In genomic region chr1:64624446-64624766, GRCh38 we compare ENCODE assay signal across 10 cellular contexts.
DNase-seq lines count a peak whose midpoint lies in the region; ATAC-seq and TF ChIP-seq lines count a peak whose summit lies in the region.
"Had no signal": no experiment of that assay in that cellular context is flagged by ENCODE, and none has a peak within 500 bp of the region (broad histone marks: within the 10 kb centered on the region; RNA-seq: fewer than 3 reads in every experiment).

No MANE protein-coding gene starts in this region.

- no peak for DNase-seq in activated T-cell treated with anti-CD3 and anti-CD28 coated beads, Interleukin-2, amount 50 U/mL, for 24 hours
- DNase-seq in activated T-cell treated with anti-CD3 and anti-CD28 coated beads, Interleukin-2, amount 50 U/mL, for 1 hour = no peak
- DNase-seq in NCI-H82 treated with DMSO at 0.1 percent for 48 hours (lab: John Stamatoyannopoulos, UW; ENCODE audit: unreplicated experiment) (peak; percentile 36), fibroblast of mammary gland (ENCODE audit: low read depth) (peak; percentile 76), UCSD-AML1 (lab: John Stamatoyannopoulos, UW; ENCODE audit: unreplicated experiment) (no peak)
- peak; percentile 26 for DNase-seq in stimulated activated naive CD8-positive, alpha-beta T cell treated with anti-CD3 and anti-CD28 coated beads, Interleukin-15, Interleukin-2, amounts not matched to agents 100 U/mL and 50 U/mL, for 24 hours
- DNase-seq: central memory CD4-positive, alpha-beta T cell had no signal

- H3K4me3 Mint-ChIP-seq in activated T-cell treated with anti-CD3 and anti-CD28 coated beads, Interleukin-2, amount 50 U/mL, for 24 hours = no peak overlapping the region

- no peak for TF ChIP-seq CTCF in fibroblast of mammary gland (conservative IDR thresholded peaks at IDR 0.05; ENCODE audit: control insufficient read depth, insufficient read depth, low read depth, low read length)

- H3K4me1 Mint-ChIP-seq in activated T-cell treated with anti-CD3 and anti-CD28 coated beads, Interleukin-2, amount 50 U/mL, for 24 hours (ENCODE audit: low read depth) = peaks cover 13% of the 10 kb centered on the region

- peak; percentile 67 for ATAC-seq in stimulated activated naive CD8-positive, alpha-beta T cell treated with anti-CD3 and anti-CD28 coated beads, Interleukin-15, Interleukin-2, amounts not matched to agents 100 U/mL and 50 U/mL, for 24 hours
- ATAC-seq in HG03097 (IDR thresholded peaks at IDR 0.05; ENCODE audit: low FRiP score, unreplicated experiment) (no peak), HG03521 (IDR thresholded peaks at IDR 0.05; ENCODE audit: unreplicated experiment) (no peak)
- ATAC-seq: K562 had no signal

- H3K27ac Mint-ChIP-seq in activated T-cell treated with anti-CD3 and anti-CD28 coated beads, Interleukin-2, amount 50 U/mL, for 24 hours = peak overlapping the region; percentile 26

- no peak overlapping the region for H3K4me3 ChIP-seq in fibroblast of mammary gland (ENCODE audit: control insufficient read depth, low read depth, low read length)
- H3K4me3 ChIP-seq: K562 had no signal

- no peaks in the 10 kb centered on the region for H3K36me3 Mint-ChIP-seq in activated T-cell treated with anti-CD3 and anti-CD28 coated beads, Interleukin-2, amount 50 U/mL, for 24 hours (ENCODE audit: low read depth)

- H3K9me3 Mint-ChIP-seq in activated T-cell treated with anti-CD3 and anti-CD28 coated beads, Interleukin-2, amount 50 U/mL, for 24 hours = no peaks in the 10 kb centered on the region

- no peaks in the 10 kb centered on the region for H3K27me3 Mint-ChIP-seq in activated T-cell treated with anti-CD3 and anti-CD28 coated beads, Interleukin-2, amount 50 U/mL, for 24 hours

Comparison
In these comparisons a context has a peak if more than half of its experiments do, and no peak if none do; other contexts are left out.
1. DNase-seq: peak in NCI-H82 treated with DMSO at 0.1 percent for 48 hours (single experiment), fibroblast of mammary gland (single experiment) and stimulated activated naive CD8-positive, alpha-beta T cell treated with anti-CD3 and anti-CD28 coated beads, Interleukin-15, Interleukin-2, amounts not matched to agents 100 U/mL and 50 U/mL, for 24 hours (single experiment); none in activated T-cell treated with anti-CD3 and anti-CD28 coated beads, Interleukin-2, amount 50 U/mL, for 24 hours (single experiment), activated T-cell treated with anti-CD3 and anti-CD28 coated beads, Interleukin-2, amount 50 U/mL, for 1 hour (single experiment) and UCSD-AML1 (single experiment).